ENCODE assay signal across 18 cellular contexts in the genomic region with DNA sequence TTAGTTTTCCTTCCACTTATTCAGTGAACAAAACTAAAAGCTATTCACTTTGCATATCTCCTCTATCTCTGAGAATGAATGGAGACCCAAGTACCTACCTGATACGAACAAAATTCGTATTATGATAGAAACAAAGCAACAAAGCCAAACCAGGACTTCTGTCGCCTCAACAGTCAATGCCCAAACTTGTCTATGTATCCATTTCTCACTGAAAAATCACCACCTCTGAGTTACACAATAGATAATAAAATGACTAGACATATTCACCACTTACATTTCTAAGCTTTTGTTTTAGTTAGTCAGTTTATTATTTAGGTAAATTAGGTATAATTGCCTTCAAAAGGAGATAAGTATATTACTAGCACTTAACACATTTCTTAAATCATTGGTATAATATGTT.
"Had no signal": no experiment of that assay in that cellular context is flagged by ENCODE, and none has a peak within 500 bp of the region (broad histone marks: within the 10 kb centered on the region; RNA-seq: fewer than 3 reads in every experiment).

No MANE protein-coding gene starts in this region.

- H3K4me3 Mint-ChIP-seq: naive thymus-derived CD8-positive, alpha-beta T cell; stimulated activated naive B cell treated with anti-CD40 and anti-IgM and Interleukin-4, amounts not matched to agents 10 μg/mL and 1 μg/mL and 100 μg/mL, for 72 hours; stimulated activated naive CD8-positive, alpha-beta T cell treated with anti-CD3 and anti-CD28 coated beads, Interleukin-15, amount 100 ng/mL, for 72 hours had no signal

- H3K27me3 Mint-ChIP-seq: stimulated activated naive B cell treated with anti-CD40 and anti-IgM and Interleukin-4, amounts not matched to agents 10 μg/mL and 1 μg/mL and 100 μg/mL, for 72 hours; stimulated activated naive CD8-positive, alpha-beta T cell treated with anti-CD3 and anti-CD28 coated beads, Interleukin-15, amount 100 ng/mL, for 72 hours had no signal

- DNase-seq: colonic mucosa; dermis blood vessel endothelial cell; erythroblast; foreskin melanocyte; head of caudate nucleus; hypothalamus; kidney glomerular epithelial cell; naive thymus-derived CD8-positive, alpha-beta T cell; sigmoid colon; stimulated activated CD4-positive, alpha-beta T cell treated with anti-CD3 and anti-CD28 coated beads, Interleukin-2, amount 100 ng/mL, for 24 hours; stimulated activated CD4-positive, alpha-beta T cell treated with anti-CD3 and anti-CD28 coated beads, Interleukin-4, amount 100 ng/mL, for 4 hours; stimulated activated naive B cell treated with anti-CD40 and anti-IgM and Interleukin-4, amounts not matched to agents 10 μg/mL and 1 μg/mL and 100 μg/mL, for 72 hours; stimulated activated naive CD8-positive, alpha-beta T cell treated with anti-CD3 and anti-CD28 coated beads, Interleukin-15, amount 100 ng/mL, for 72 hours; trophoblast cell had no signal

- H3K36me3 ChIP-seq: colonic mucosa, neutrophil, thoracic aorta had no signal

- H3K9me3 ChIP-seq: colonic mucosa, neutrophil, right atrium auricular region, sigmoid colon, thoracic aorta had no signal

- H3K27me3 ChIP-seq: colonic mucosa, neutrophil, right atrium auricular region, sigmoid colon had no signal

- H3K4me3 ChIP-seq: colonic mucosa, right atrium auricular region, sigmoid colon, skin epidermis, thoracic aorta had no signal

- H3K27ac ChIP-seq: colonic mucosa, neutrophil, right atrium auricular region, skin epidermis, thoracic aorta had no signal

- H3K27ac Mint-ChIP-seq: naive thymus-derived CD8-positive, alpha-beta T cell; stimulated activated naive B cell treated with anti-CD40 and anti-IgM and Interleukin-4, amounts not matched to agents 10 μg/mL and 1 μg/mL and 100 μg/mL, for 72 hours; stimulated activated naive CD8-positive, alpha-beta T cell treated with anti-CD3 and anti-CD28 coated beads, Interleukin-15, amount 100 ng/mL, for 72 hours had no signal

- H3K4me1 ChIP-seq: colonic mucosa had no signal

- H3K9me3 Mint-ChIP-seq: naive thymus-derived CD8-positive, alpha-beta T cell; stimulated activated naive B cell treated with anti-CD40 and anti-IgM and Interleukin-4, amounts not matched to agents 10 μg/mL and 1 μg/mL and 100 μg/mL, for 72 hours; stimulated activated naive CD8-positive, alpha-beta T cell treated with anti-CD3 and anti-CD28 coated beads, Interleukin-15, amount 100 ng/mL, for 72 hours had no signal

- ATAC-seq: naive thymus-derived CD8-positive, alpha-beta T cell; stimulated activated naive B cell treated with anti-CD40 and anti-IgM and Interleukin-4, amounts not matched to agents 10 μg/mL and 1 μg/mL and 100 μg/mL, for 72 hours; stimulated activated naive CD8-positive, alpha-beta T cell treated with anti-CD3 and anti-CD28 coated beads, Interleukin-15, amount 100 ng/mL, for 72 hours had no signal
